Comparison of ENCODE assay signal across 22 cellular contexts in the genomic region with DNA sequence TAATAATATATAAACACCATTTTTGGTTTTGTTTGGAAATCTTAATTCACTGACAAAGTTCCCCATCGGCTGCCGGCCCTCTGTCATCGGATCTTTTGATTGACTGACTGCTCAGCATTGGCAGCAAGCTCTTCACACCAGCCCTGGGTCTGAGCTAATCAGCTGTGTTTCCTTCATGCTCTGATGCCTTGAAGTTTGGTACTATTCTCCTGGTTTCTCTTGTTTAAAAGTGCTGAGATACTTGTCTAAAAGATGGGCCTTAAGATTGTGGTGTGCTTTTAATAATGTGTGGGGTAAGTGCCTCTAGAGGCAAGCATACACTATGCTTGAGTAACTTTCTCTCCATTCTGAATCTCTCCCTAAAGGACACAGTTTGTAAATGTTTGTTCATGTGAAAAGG.
"Had no signal": no experiment of that assay in that cellular context is flagged by ENCODE, and none has a peak within 500 bp of the region (broad histone marks: within the 10 kb centered on the region; RNA-seq: fewer than 3 reads in every experiment).

No MANE protein-coding gene starts in this region.

- H3K9me3 Mint-ChIP-seq: activated CD4-positive, alpha-beta memory T cell treated with anti-CD3 and anti-CD28 coated beads, Interleukin-2, amount 10 ng/mL, durations not matched to agents 7 days and 5 days; activated naive CD4-positive, alpha-beta T cell treated with anti-CD3 and anti-CD28 coated beads, Interleukin-2, amount 50 U/mL, for 72 hours; activated naive CD8-positive, alpha-beta T cell treated with anti-CD3 and anti-CD28 coated beads, Interleukin-2, amount 50 U/mL, for 24 hours; activated T-cell treated with anti-CD3 and anti-CD28 coated beads, Interleukin-2, amount 50 U/mL, for 72 hours; activated T-helper 2 cell treated with anti-CD3 and anti-CD28 coated beads, Interferon-gamma antibody, Interleukin-2, Interleukin-4, amounts not matched to agents 10 μg/mL and 5 μg/mL and 100 μg/mL, durations not matched to agents 14 hours and 24 hours and 36 hours had no signal

- H3K9me3 ChIP-seq: ascending aorta, body of pancreas had no signal

- H3K4me3 Mint-ChIP-seq: activated CD4-positive, alpha-beta memory T cell treated with anti-CD3 and anti-CD28 coated beads, Interleukin-2, amount 10 ng/mL, durations not matched to agents 7 days and 5 days; activated CD4-positive, alpha-beta T cell treated with anti-CD3 and anti-CD28 coated beads for 36 hours; activated naive CD8-positive, alpha-beta T cell treated with anti-CD3 and anti-CD28 coated beads, Interleukin-2, amount 50 U/mL, for 24 hours; activated T-cell treated with anti-CD3 and anti-CD28 coated beads, Interleukin-2, amount 50 U/mL, for 72 hours had no signal

- H3K36me3 Mint-ChIP-seq: activated naive CD4-positive, alpha-beta T cell treated with anti-CD3 and anti-CD28 coated beads, Interleukin-2, amount 50 U/mL, for 72 hours had no signal

- DNase-seq: activated CD4-positive, alpha-beta memory T cell treated with anti-CD3 and anti-CD28 coated beads, Interleukin-2, amount 10 ng/mL, durations not matched to agents 7 days and 5 days; activated CD4-positive, alpha-beta T cell treated with anti-CD3 and anti-CD28 coated beads for 36 hours; activated CD4-positive, alpha-beta T cell treated with anti-CD3 and anti-CD28 coated beads, Interleukin-2, amount 50 U/mL, for 1 hour; activated naive CD8-positive, alpha-beta T cell treated with anti-CD3 and anti-CD28 coated beads, Interleukin-2, amount 50 U/mL, for 24 hours; activated T-cell treated with anti-CD3 and anti-CD28 coated beads for 4 hours; activated T-cell treated with anti-CD3 and anti-CD28 coated beads, Interleukin-2, amount 50 U/mL, for 72 hours; amniotic stem cell; body of pancreas; central memory CD4-positive, alpha-beta T cell; Kasumi-1; NCI-H1048; NCI-H146; NCI-H187 treated with DMSO at 0.1 percent for 48 hours; NCI-H2081 treated with DMSO at 0.1 percent for 48 hours; NCI-H446; NCI-H524; SIG-M5; T-helper 1 cell had no signal

- H3K4me3 ChIP-seq: ascending aorta, body of pancreas had no signal

- H3K4me1 ChIP-seq: body of pancreas had no signal

- H3K27me3 ChIP-seq: ascending aorta, body of pancreas had no signal

- H3K27ac ChIP-seq: ascending aorta, body of pancreas, VCaP had no signal

- H3K27me3 Mint-ChIP-seq: activated CD4-positive, alpha-beta memory T cell treated with anti-CD3 and anti-CD28 coated beads, Interleukin-2, amount 10 ng/mL, durations not matched to agents 7 days and 5 days; activated CD4-positive, alpha-beta T cell treated with anti-CD3 and anti-CD28 coated beads for 36 hours; activated naive CD8-positive, alpha-beta T cell treated with anti-CD3 and anti-CD28 coated beads, Interleukin-2, amount 50 U/mL, for 24 hours had no signal

- H3K27ac Mint-ChIP-seq: activated CD4-positive, alpha-beta memory T cell treated with anti-CD3 and anti-CD28 coated beads, Interleukin-2, amount 10 ng/mL, durations not matched to agents 7 days and 5 days; activated CD4-positive, alpha-beta T cell treated with anti-CD3 and anti-CD28 coated beads for 36 hours; activated naive CD4-positive, alpha-beta T cell treated with anti-CD3 and anti-CD28 coated beads, Interleukin-2, amount 50 U/mL, for 72 hours; activated naive CD8-positive, alpha-beta T cell treated with anti-CD3 and anti-CD28 coated beads, Interleukin-2, amount 50 U/mL, for 24 hours; activated T-cell treated with anti-CD3 and anti-CD28 coated beads, Interleukin-2, amount 50 U/mL, for 72 hours; activated T-helper 2 cell treated with anti-CD3 and anti-CD28 coated beads, Interferon-gamma antibody, Interleukin-2, Interleukin-4, amounts not matched to agents 10 μg/mL and 5 μg/mL and 100 μg/mL, durations not matched to agents 14 hours and 24 hours and 36 hours had no signal
